In the genomic region with DNA sequence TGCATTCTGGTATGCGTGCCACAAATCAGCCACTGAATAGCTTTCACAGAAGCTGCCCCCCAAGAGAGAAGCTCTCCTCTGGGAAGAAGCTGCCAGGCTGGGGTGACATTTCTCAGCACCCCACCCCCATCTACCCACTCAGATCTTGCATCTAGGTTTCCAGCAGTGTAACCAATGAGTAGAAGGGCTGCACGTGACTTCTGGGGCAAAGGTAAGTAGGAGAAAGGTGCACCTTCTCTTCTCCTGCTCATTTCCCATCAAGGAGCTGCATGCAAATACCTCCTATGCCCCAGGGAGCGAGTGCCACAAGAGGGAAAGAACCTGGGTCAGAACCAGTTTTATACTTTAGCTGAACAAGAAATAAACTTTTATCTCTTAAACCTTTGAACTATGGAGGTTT, we compare ENCODE assay signal across 21 cellular contexts.
A peak's percentile ranks its signal among the peaks of the same experiment; 100 is the strongest.
DNase-seq lines count a peak whose midpoint lies in the region; ATAC-seq, FAIRE-seq and TF ChIP-seq lines count a peak whose summit lies in the region.
"Had no signal": no experiment of that assay in that cellular context is flagged by ENCODE, and none has a peak within 500 bp of the region (broad histone marks: within the 10 kb centered on the region; RNA-seq: fewer than 3 reads in every experiment).

No MANE protein-coding gene starts in this region.

- H3K9ac ChIP-seq in HepG2 (ENCODE audit: insufficient read depth, low read depth, low read length) = no peak overlapping the region
- H3K9ac ChIP-seq: BLaER1 treated with 17β-estradiol and CSF1 and Interleukin-3, amounts not matched to agents 10 nM and 100 nM had no signal

- POLR2A ChIA-PET in HepG2 (lab: Yijun Ruan, JAX) = no interaction called here

- TF ChIP-seq CTCF in HepG2 (CRISPR knock-in tag; IDR thresholded peaks at IDR 0.05) (no peak), right lobe of liver (IDR thresholded peaks at IDR 0.05) (no peak), hepatocyte (IDR thresholded peaks at IDR 0.05; ENCODE audit: poor library complexity) (no peak), mucosa of descending colon (IDR thresholded peaks at IDR 0.05) (no peak), mesothelial cell of epicardium (IDR thresholded peaks at IDR 0.05; ENCODE audit: unreplicated experiment) (no peak)

- H2AFZ ChIP-seq in HepG2 (ENCODE audit: low read length) = no peak overlapping the region
- no peak overlapping the region for H2AFZ ChIP-seq in hepatocyte

- TF ChIP-seq EP300 in HepG2 (IDR thresholded peaks at IDR 0.05; ENCODE audit: low read depth in 2 of 2, low read length in 2 of 2) (no peak), HepG2 (CRISPR knock-in tag; IDR thresholded peaks at IDR 0.05; ENCODE audit: borderline replicate concordance) (no peak)

- DNase-seq in HepG2 (ENCODE audit: low spot score) (no peak), right lobe of liver (no peak), hepatocyte (ENCODE audit: low spot score) (peak; percentile 54), mucosa of descending colon (no peak), DMS 273 (lab: John Stamatoyannopoulos, UW; ENCODE audit: unreplicated experiment) (no peak), mesothelial cell of epicardium (ENCODE audit: low spot score in 2 of 2, unreplicated experiment in 2 of 2) (no peak)
- DNase-seq: AML-193; Caco-2; CD4-positive, alpha-beta T cell; CD8-positive, alpha-beta T cell; DMS79 treated with DMSO at 0.1 percent for 48 hours; GF-D8 had no signal

- ATAC-seq in HepG2 (no peak), right lobe of liver (no peak), mucosa of descending colon (peak; percentile 50), HG03280 (IDR thresholded peaks at IDR 0.05; ENCODE audit: unreplicated experiment) (no peak)
- ATAC-seq: A549; CD8-positive, alpha-beta T cell had no signal

- intact Hi-C loops in HepG2 (cut with micrococcal nuclease; ENCODE audit: unreplicated experiment) (loop anchor here (10.0 kb wide), 1 partner anchor 427 kb away; no protein-coding TSS in a partner anchor), right lobe of liver (cut with DNase I) (loop anchor here in 1 of 2 donors (10.0 kb wide), 1 partner anchor 237 kb away; no protein-coding TSS in a partner anchor), mucosa of descending colon (cut with DNase I, micrococcal nuclease) (loop anchor here in 1 of 2 donors (10.0 kb wide), 1 partner anchor 237 kb away; no protein-coding TSS in a partner anchor)

- H3K9me3 Mint-ChIP-seq in mesothelial cell of epicardium = peaks cover 23% of the 10 kb centered on the region
- H3K9me3 Mint-ChIP-seq: CD8-positive, alpha-beta T cell had no signal

- no peaks in the 10 kb centered on the region for H3K4me1 Mint-ChIP-seq in mesothelial cell of epicardium

- TF ChIP-seq POLR2A in HepG2 (IDR thresholded peaks at IDR 0.05; ENCODE audit: insufficient read depth in 1 of 2, low read depth in 2 of 2, low read length in 2 of 2) (no peak), right lobe of liver (IDR thresholded peaks at IDR 0.05) (no peak)

- no peaks in the 10 kb centered on the region for H4K20me1 ChIP-seq in HepG2 (ENCODE audit: insufficient read depth, low read length)
- H4K20me1 ChIP-seq in hepatocyte (ENCODE audit: insufficient read depth, poor library complexity, severe bottlenecking) = no peaks in the 10 kb centered on the region
- H4K20me1 ChIP-seq: BLaER1 treated with 17β-estradiol and CSF1 and Interleukin-3, amounts not matched to agents 10 nM and 100 nM had no signal

- H3K27me3 ChIP-seq in HepG2 (ENCODE audit: control insufficient read depth in 1 of 2, insufficient read depth in 2 of 2, low read length in 2 of 2) = no peaks in the 10 kb centered on the region
- no peaks in the 10 kb centered on the region for H3K27me3 ChIP-seq in right lobe of liver
- no peaks in the 10 kb centered on the region for H3K27me3 ChIP-seq in hepatocyte
- H3K27me3 ChIP-seq: BLaER1 treated with 17β-estradiol and CSF1 and Interleukin-3, amounts not matched to agents 10 nM and 100 nM had no signal

- CTCF ChIA-PET in HepG2 (lab: Yijun Ruan, JAX; ENCODE audit: low intra/inter-chr PET ratio, low total read pairs) = no interaction called here

- peaks cover 13% of the 10 kb centered on the region for H3K27me3 Mint-ChIP-seq in mesothelial cell of epicardium (ENCODE audit: low read depth)
- H3K27me3 Mint-ChIP-seq: B cell had no signal

- H3K36me3 Mint-ChIP-seq in mesothelial cell of epicardium = no peaks in the 10 kb centered on the region
- H3K36me3 Mint-ChIP-seq: CD8-positive, alpha-beta T cell had no signal

- in situ Hi-C loops in HepG2 (cut with HindIII; ENCODE audit: extremely low pct_ligation_motif_present, low pct_unique_long_range_greater_than_20kb) = loop anchor here (25.0 kb wide), 1 partner anchor 224 kb away; no protein-coding TSS in a partner anchor

- no peaks in the 10 kb centered on the region for H3K9me2 ChIP-seq in hepatocyte (replicated peaks; ENCODE audit: insufficient read depth)

- no peak overlapping the region for H3K4me3 Mint-ChIP-seq in mesothelial cell of epicardium
- H3K4me3 Mint-ChIP-seq: B cell; CD4-positive, alpha-beta T cell; CD8-positive, alpha-beta T cell had no signal

- H3K9me3 ChIP-seq in HepG2 (ENCODE audit: low read length) (peaks cover 7% of the 10 kb centered on the region), right lobe of liver (no peaks in the 10 kb centered on the region), hepatocyte (ENCODE audit: low read depth) (no peaks in the 10 kb centered on the region), mucosa of descending colon (peaks cover 7% of the 10 kb centered on the region)
- H3K9me3 ChIP-seq: Caco-2 had no signal

- H3K27ac Mint-ChIP-seq in mesothelial cell of epicardium = no peak overlapping the region
- H3K27ac Mint-ChIP-seq: B cell; CD4-positive, alpha-beta T cell; CD8-positive, alpha-beta T cell had no signal

- H3K4me3 ChIP-seq in HepG2 (replicated peaks in 1 of 3; ENCODE audit: insufficient read depth in 1 of 3, low read depth in 2 of 3, low read length in 3 of 3) = no peak overlapping the region
- H3K4me3 ChIP-seq in right lobe of liver = no peak overlapping the region
- H3K4me3 ChIP-seq in hepatocyte = no peak overlapping the region
- H3K4me3 ChIP-seq in mucosa of descending colon = no peak overlapping the region
- H3K4me3 ChIP-seq: A549; BLaER1 treated with 17β-estradiol and CSF1 and Interleukin-3, amounts not matched to agents 10 nM and 100 nM had no signal

- TF ChIP-seq RAD21 in HepG2 (CRISPR knock-in tag; IDR thresholded peaks at IDR 0.05) = no peak

- WGBS in HepG2 (ENCODE audit: low lambda C conversion rate) = 46% methylated on average over 3 of the region's 3 CpGs
- 51% methylated on average over 2 of the region's 3 CpGs for WGBS in right lobe of liver (ENCODE audit: insufficient coverage, low coverage, low lambda C conversion rate, missing lambda C conversion rate)
- WGBS in hepatocyte (ENCODE audit: low lambda C conversion rate, missing lambda C conversion rate) = 67% methylated on average over 3 of the region's 3 CpGs

- no TSS peak for BruUV-seq in HepG2 (replicated peaks; lab: Mats Ljungman, UMichigan)

- H3K36me3 ChIP-seq in HepG2 (replicated peaks in 1 of 2; ENCODE audit: control insufficient read depth in 1 of 2, insufficient read depth in 2 of 2, low read length in 2 of 2) (no peaks in the 10 kb centered on the region), right lobe of liver (no peaks in the 10 kb centered on the region), hepatocyte (replicated peaks; ENCODE audit: insufficient read depth, low read depth) (no peaks in the 10 kb centered on the region), mucosa of descending colon (ENCODE audit: low read depth) (no peaks in the 10 kb centered on the region)

- no peaks in the 10 kb centered on the region; the same call in 1 of the 2 replicates for H3K4me1 ChIP-seq in HepG2 (ENCODE audit: insufficient read depth, low read length)
- no peaks in the 10 kb centered on the region for H3K4me1 ChIP-seq in right lobe of liver
- no peaks in the 10 kb centered on the region for H3K4me1 ChIP-seq in hepatocyte (ENCODE audit: insufficient read depth)
- no peaks in the 10 kb centered on the region for H3K4me1 ChIP-seq in mucosa of descending colon (ENCODE audit: low read depth)
- H3K4me1 ChIP-seq: Caco-2 had no signal

- H3K79me2 ChIP-seq in HepG2 (ENCODE audit: insufficient read depth, low read length) = no peaks in the 10 kb centered on the region
- H3K79me2 ChIP-seq in hepatocyte = no peaks in the 10 kb centered on the region

- H3K27ac ChIP-seq in HepG2 (ENCODE audit: extremely low read length, insufficient read depth, low read length) (no peak overlapping the region), right lobe of liver (no peak overlapping the region), hepatocyte (peak overlapping the region; percentile 33)
- H3K27ac ChIP-seq: 22Rv1; BLaER1 treated with 17β-estradiol and CSF1 and Interleukin-3, amounts not matched to agents 10 nM and 100 nM; C4-2B had no signal

- no peak for FAIRE-seq in HepG2 (lab: Jason Lieb, UNC)
- FAIRE-seq: A549, G401.6, GM12891, GM19239 had no signal

- H3K4me2 ChIP-seq in HepG2 (ENCODE audit: low read depth, low read length) = no peak overlapping the region
- H3K4me2 ChIP-seq in hepatocyte = no peak overlapping the region
- H3K4me2 ChIP-seq: A549; BLaER1 treated with 17β-estradiol and CSF1 and Interleukin-3, amounts not matched to agents 10 nM and 100 nM had no signal

TF ChIP-seq in HepG2, 621 proteins besides CTCF, POLR2A, EP300 and RAD21:
- TF ChIP-seq ZNF496 (CRISPR knock-in tag; IDR thresholded peaks at IDR 0.05; ENCODE audit: insufficient replicate concordance) (no peak), CHCHD3 (CRISPR knock-in tag; IDR thresholded peaks at IDR 0.05) (no peak), BHLHE40 (IDR thresholded peaks at IDR 0.05; ENCODE audit: low read length) (0 out of 2 replicates have a peak, but pooled peaks have one; percentile 20), ZMAT3 (CRISPR knock-in tag; conservative IDR thresholded peaks at IDR 0.05) (no peak)
